ENCODE assay signal across 9 cellular contexts in the genomic region with DNA sequence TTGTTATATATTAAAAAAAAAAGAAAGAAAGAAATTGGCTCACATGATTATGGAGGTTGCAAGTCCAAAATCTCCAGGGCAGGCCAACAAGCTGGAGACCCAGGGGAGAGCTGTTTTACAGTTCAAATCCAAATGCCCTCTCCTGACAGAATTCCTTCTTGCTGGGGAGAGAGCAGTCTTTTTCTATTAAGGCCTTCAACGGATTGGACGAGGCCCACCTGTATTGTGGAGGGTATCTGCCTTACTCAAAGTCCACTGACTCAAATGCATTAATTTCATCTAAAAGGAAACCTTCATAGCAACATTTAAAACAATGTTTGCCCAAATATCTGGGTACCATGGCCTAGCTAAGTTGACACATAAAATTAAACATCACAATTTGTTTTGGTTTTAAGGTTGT. TPM values are rescaled to one million over a fixed set of nuclear protein-coding genes. Genes with fewer than 3 reads are reported as not detected.
"Had no signal": no experiment of that assay in that cellular context is flagged by ENCODE, and none has a peak within 500 bp of the region (broad histone marks: within the 10 kb centered on the region; RNA-seq: fewer than 3 reads in every experiment).

No MANE protein-coding gene starts in this region.

- FAIRE-seq: G401.6, GM12878, GM12891, GM12892, GM18507, GM19239 had no signal

- ATAC-seq: GM12878 had no signal

- H3K4me3 ChIP-seq: GM12878 had no signal

- DNase-seq: GDM1, GF-D8 had no signal

RNA-seq across cellular contexts. Expression of a gene that starts 56.9 kb away (rescaled TPM):
- total RNA-seq: G401, GM12878 had no signal
